In genomic region chr2:209113030-209113429, GRCh38 we compare ENCODE assay signal across 24 cellular contexts.
DNase-seq lines count a peak whose midpoint lies in the region; ATAC-seq, FAIRE-seq and TF ChIP-seq lines count a peak whose summit lies in the region.
"Had no signal": no experiment of that assay in that cellular context is flagged by ENCODE, and none has a peak within 500 bp of the region (broad histone marks: within the 10 kb centered on the region; RNA-seq: fewer than 3 reads in every experiment).

No MANE protein-coding gene starts in this region.

- TF ChIP-seq EP300 in HepG2 (IDR thresholded peaks at IDR 0.05; ENCODE audit: low read depth in 2 of 2, low read length in 2 of 2) (no peak), HepG2 (CRISPR knock-in tag; IDR thresholded peaks at IDR 0.05; ENCODE audit: borderline replicate concordance) (no peak)

- in situ Hi-C loops in HepG2 (cut with HindIII; ENCODE audit: extremely low pct_ligation_motif_present, low pct_unique_long_range_greater_than_20kb): no loop called here
- in situ Hi-C loops in GM13976 (cut with MboI; ENCODE audit: low sequenced_read_pairs, unreplicated experiment): no loop called here

- no peaks in the 10 kb centered on the region for H3K79me2 ChIP-seq in HepG2 (ENCODE audit: insufficient read depth, low read length)

- H3K27me3 ChIP-seq in HepG2 (ENCODE audit: control insufficient read depth in 1 of 2, insufficient read depth in 2 of 2, low read length in 2 of 2) (no peaks in the 10 kb centered on the region), right lobe of liver (no peaks in the 10 kb centered on the region)

- no peaks in the 10 kb centered on the region for H3K4me1 Mint-ChIP-seq in MCF 10A (ENCODE audit: insufficient read depth, unreplicated experiment)

- BruUV-seq in HepG2 (replicated peaks; lab: Mats Ljungman, UMichigan): no TSS peak
- no TSS peak for BruUV-seq in MCF 10A (replicated peaks; lab: Mats Ljungman, UMichigan)

- no peak for TF ChIP-seq CTCF in HepG2 (CRISPR knock-in tag; IDR thresholded peaks at IDR 0.05)
- TF ChIP-seq CTCF in right lobe of liver (IDR thresholded peaks at IDR 0.05): no peak
- no peak for TF ChIP-seq CTCF in GM13976 (IDR thresholded peaks at IDR 0.05; ENCODE audit: borderline replicate concordance, control extremely low read depth, extremely low read depth, insufficient read depth, missing control alignments)
- no peak for TF ChIP-seq CTCF in MCF 10A (IDR thresholded peaks at IDR 0.05; ENCODE audit: unreplicated experiment)

- H3K9me3 ChIP-seq in HepG2 (ENCODE audit: low read length): no peaks in the 10 kb centered on the region
- H3K9me3 ChIP-seq in right lobe of liver: no peaks in the 10 kb centered on the region
- H3K9me3 ChIP-seq: A549 had no signal

- no peaks in the 10 kb centered on the region for H3K36me3 Mint-ChIP-seq in MCF 10A (ENCODE audit: insufficient read depth, unreplicated experiment)

- no peak overlapping the region for H3K4me2 ChIP-seq in HepG2 (ENCODE audit: low read depth, low read length)
- H3K4me2 ChIP-seq: A549, PC-9 had no signal

- WGBS in HepG2 (ENCODE audit: low lambda C conversion rate): 40% methylated on average over 6 of the region's 6 CpGs
- WGBS in right lobe of liver (ENCODE audit: insufficient coverage, low coverage, low lambda C conversion rate, missing lambda C conversion rate): 44% methylated on average over 6 of the region's 6 CpGs

- intact Hi-C loops in HepG2 (cut with micrococcal nuclease; ENCODE audit: unreplicated experiment): no loop called here
- intact Hi-C loops in right lobe of liver (cut with DNase I): no loop called here
- intact Hi-C loops in MCF 10A (cut with micrococcal nuclease): no loop called here

- no peaks in the 10 kb centered on the region for H4K20me1 ChIP-seq in HepG2 (ENCODE audit: insufficient read depth, low read length)

- no peak for TF ChIP-seq RAD21 in HepG2 (CRISPR knock-in tag; IDR thresholded peaks at IDR 0.05)

- no peaks in the 10 kb centered on the region for H3K9me3 Mint-ChIP-seq in MCF 10A (ENCODE audit: unreplicated experiment)
- H3K9me3 Mint-ChIP-seq: CD4-positive, alpha-beta T cell had no signal

- TF ChIP-seq POLR2A in HepG2 (IDR thresholded peaks at IDR 0.05; ENCODE audit: insufficient read depth in 1 of 2, low read depth in 2 of 2, low read length in 2 of 2) (no peak), right lobe of liver (IDR thresholded peaks at IDR 0.05) (no peak)

- ATAC-seq in HepG2: peak; percentile 64
- ATAC-seq in right lobe of liver: no peak
- ATAC-seq in GM18870 (IDR thresholded peaks at IDR 0.05; ENCODE audit: unreplicated experiment): no peak
- ATAC-seq: A549 had no signal

- H3K9ac ChIP-seq in HepG2 (ENCODE audit: insufficient read depth, low read depth, low read length): no peak overlapping the region

- H3K4me3 Mint-ChIP-seq in MCF 10A (ENCODE audit: unreplicated experiment): no peak overlapping the region
- H3K4me3 Mint-ChIP-seq: CD4-positive, alpha-beta T cell had no signal

- H3K27ac ChIP-seq in HepG2 (ENCODE audit: extremely low read length, insufficient read depth, low read length): no peak overlapping the region
- no peak overlapping the region for H3K27ac ChIP-seq in right lobe of liver
- H3K27ac ChIP-seq: A549, PC-9, RWPE1 had no signal

- CTCF ChIA-PET in HepG2 (lab: Yijun Ruan, JAX; ENCODE audit: low intra/inter-chr PET ratio, low total read pairs) (no interaction called here), MCF 10A (lab: Yijun Ruan, JAX) (no interaction called here)

- H3K36me3 ChIP-seq in HepG2 (replicated peaks in 1 of 2; ENCODE audit: control insufficient read depth in 1 of 2, insufficient read depth in 2 of 2, low read length in 2 of 2) (no peaks in the 10 kb centered on the region), right lobe of liver (no peaks in the 10 kb centered on the region)

- H2AFZ ChIP-seq in HepG2 (ENCODE audit: low read length): no peak overlapping the region
- H2AFZ ChIP-seq: PC-9 had no signal

- FAIRE-seq in HepG2 (lab: Jason Lieb, UNC): no peak
- FAIRE-seq: A549, GM12892, HTR-8/SVneo had no signal

- no peak overlapping the region for H3K27ac Mint-ChIP-seq in MCF 10A (ENCODE audit: low read depth, unreplicated experiment)
- H3K27ac Mint-ChIP-seq: CD4-positive, alpha-beta T cell had no signal

- H3K4me3 ChIP-seq in HepG2 (replicated peaks in 1 of 3; ENCODE audit: insufficient read depth in 1 of 3, low read depth in 2 of 3, low read length in 3 of 3) (no peak overlapping the region), right lobe of liver (no peak overlapping the region)
- H3K4me3 ChIP-seq: A549, PC-9 had no signal

- no peaks in the 10 kb centered on the region for H3K4me1 ChIP-seq in HepG2 (ENCODE audit: insufficient read depth, low read length)
- H3K4me1 ChIP-seq in right lobe of liver: no peaks in the 10 kb centered on the region
- H3K4me1 ChIP-seq: A549, Caco-2 had no signal

- POLR2A ChIA-PET in HepG2 (lab: Yijun Ruan, JAX): no interaction called here
- POLR2A ChIA-PET in MCF 10A (lab: Yijun Ruan, JAX): no interaction called here

- DNase-seq in HepG2 (ENCODE audit: low spot score) (no peak), right lobe of liver (no peak), ecto neural progenitor cell (ENCODE audit: low spot score) (peak; percentile 55), iPS-NIHi7 (ENCODE audit: extremely low spot score) (peak; percentile 24), GM13976 (ENCODE audit: low spot score) (no peak), MCF 10A (ENCODE audit: unreplicated experiment) (no peak)
- no peak for DNase-seq in stimulated activated CD4-positive, alpha-beta T cell treated with anti-CD3 and anti-CD28 coated beads, Interleukin-15, amount 100 ng/mL, for 24 hours
- DNase-seq: Caco-2; CD4-positive, alpha-beta T cell; HCEC 1CT; Kasumi-1; MM.1S; NCI-H1092; NCI-H146; NCI-H2081 treated with DMSO at 0.1 percent for 48 hours; NCI-H226; NCI-H524; PC-9; SIG-M5 had no signal

- H3K27me3 Mint-ChIP-seq in MCF 10A (ENCODE audit: insufficient read depth, unreplicated experiment): peaks cover 9% of the 10 kb centered on the region
- H3K27me3 Mint-ChIP-seq: CD4-positive, alpha-beta T cell had no signal

TF ChIP-seq in HepG2, 621 proteins besides CTCF, POLR2A, EP300 and RAD21:
- no peak for TF ChIP-seq RORA (CRISPR knock-in tag; IDR thresholded peaks at IDR 0.05)
- TF ChIP-seq ZNF552 (CRISPR knock-in tag; IDR thresholded peaks at IDR 0.05; ENCODE audit: borderline replicate concordance): no peak
- TF ChIP-seq ONECUT2 (CRISPR knock-in tag; IDR thresholded peaks at IDR 0.05): no peak
- no peak for TF ChIP-seq RELA (CRISPR knock-in tag; IDR thresholded peaks at IDR 0.05)
TF ChIP-seq in HepG2: peak in this region for 0.

Comparison
In these comparisons a context has a peak if more than half of its experiments do, and no peak if none do; other contexts are left out.
1. DNase-seq: peak in ecto neural progenitor cell (single experiment) and iPS-NIHi7 (single experiment); none in HepG2 (single experiment), right lobe of liver (0 of 3), stimulated activated CD4-positive, alpha-beta T cell treated with anti-CD3 and anti-CD28 coated beads, Interleukin-15, amount 100 ng/mL, for 24 hours (single experiment), GM13976 (single experiment) and MCF 10A (single experiment).